In genomic region chr10:74585231-74586087, GRCh38 we compare ENCODE assay signal across 8 cellular contexts.
DNase-seq lines count a peak whose midpoint lies in the region; ATAC-seq, FAIRE-seq and TF ChIP-seq lines count a peak whose summit lies in the region.

No MANE protein-coding gene starts in this region.

- H3K36me3 Mint-ChIP-seq in activated naive CD4-positive, alpha-beta T cell treated with anti-CD3 and anti-CD28 coated beads, Interleukin-2, amount 50 U/mL, for 24 hours = peaks cover 11% of the 10 kb centered on the region

- H3K9ac ChIP-seq in kidney (ENCODE audit: low read length in 2 of 2) = peak overlapping the region in 1 of 2 donors; percentile 14

- no peaks in the 10 kb centered on the region for H3K9me3 ChIP-seq in cardiac muscle cell (ENCODE audit: low read depth)
- H3K9me3 ChIP-seq in kidney (ENCODE audit: control insufficient read depth in 1 of 2, low read length in 2 of 2) = no peaks in the 10 kb centered on the region

- H3K27me3 Mint-ChIP-seq in activated naive CD4-positive, alpha-beta T cell treated with anti-CD3 and anti-CD28 coated beads, Interleukin-2, amount 50 U/mL, for 24 hours = no peaks in the 10 kb centered on the region

- peak overlapping the region; percentile 98 for H3K27ac Mint-ChIP-seq in activated naive CD4-positive, alpha-beta T cell treated with anti-CD3 and anti-CD28 coated beads, Interleukin-2, amount 50 U/mL, for 24 hours

- peaks cover 58% of the 10 kb centered on the region for H3K4me1 ChIP-seq in cardiac muscle cell (ENCODE audit: low read depth)
- H3K4me1 ChIP-seq in kidney (ENCODE audit: control insufficient read depth in 1 of 2, insufficient read depth in 1 of 2, low read depth in 1 of 2, low read length in 2 of 2) = peaks cover 5 to 19% of the 10 kb centered on the region in 2 donors

- H3K4me3 Mint-ChIP-seq in activated naive CD4-positive, alpha-beta T cell treated with anti-CD3 and anti-CD28 coated beads, Interleukin-2, amount 50 U/mL, for 24 hours = peak overlapping the region; percentile 88

- DNase-seq in cardiac muscle cell (ENCODE audit: low read depth in 1 of 2, low spot score in 1 of 2) (peak in 1 of 2 donors; percentile 19), Right ventricle myocardium inferior (ENCODE audit: missing footprints) (no peak), NCI-H69 (lab: John Stamatoyannopoulos, UW) (peak; percentile 95), kidney (no peak), OCI-M2 (lab: John Stamatoyannopoulos, UW; ENCODE audit: unreplicated experiment) (no peak)
- peak in 2 of 3 experiments; percentile 6 to 9 for DNase-seq in stimulated activated CD4-positive, alpha-beta T cell treated with anti-CD3 and anti-CD28 coated beads, TNF-alpha, amount 100 ng/mL, for 4 hours (ENCODE audit: low read depth in 3 of 3)

- no peak for FAIRE-seq in kidney (lab: Jason Lieb, UNC)

- ATAC-seq in Right ventricle myocardium inferior (no peak), HG03025 (IDR thresholded peaks at IDR 0.05; ENCODE audit: low FRiP score, unreplicated experiment) (peak; percentile 86)

- H3K9me3 Mint-ChIP-seq in activated naive CD4-positive, alpha-beta T cell treated with anti-CD3 and anti-CD28 coated beads, Interleukin-2, amount 50 U/mL, for 24 hours = peaks cover 6% of the 10 kb centered on the region

- H3K27me3 ChIP-seq in cardiac muscle cell = no peaks in the 10 kb centered on the region

- H3K4me1 Mint-ChIP-seq in activated naive CD4-positive, alpha-beta T cell treated with anti-CD3 and anti-CD28 coated beads, Interleukin-2, amount 50 U/mL, for 24 hours = peaks cover 79% of the 10 kb centered on the region

- H3K4me3 ChIP-seq in cardiac muscle cell (no peak overlapping the region), kidney (ENCODE audit: low read length in 2 of 2) (peak overlapping the region; percentile 24 to 48)

- H3K36me3 ChIP-seq in cardiac muscle cell (no peaks in the 10 kb centered on the region), kidney (ENCODE audit: control insufficient read depth in 1 of 2, insufficient read depth in 2 of 2, low read length in 2 of 2) (no peaks in the 10 kb centered on the region)

- intact Hi-C loops in Right ventricle myocardium inferior (cut with DNase I) = loop anchor here (5.0 to 10.0 kb wide), 2 partner anchors 337 to 429 kb away; no protein-coding TSS in a partner anchor
- intact Hi-C loops in kidney (cut with DNase I) = no loop called here

- H3K27ac ChIP-seq in cardiac muscle cell = peak overlapping the region; percentile 93
- H3K27ac ChIP-seq in kidney (ENCODE audit: low read depth in 2 of 2, low read length in 2 of 2) = peak overlapping the region; percentile 5 to 48

- TF ChIP-seq CTCF in cardiac muscle cell (IDR thresholded peaks at IDR 0.05; ENCODE audit: low read depth, low read length) (no peak), kidney (IDR thresholded peaks at IDR 0.05; ENCODE audit: borderline replicate concordance, extremely low read depth, insufficient read depth) (no peak)

Comparison
In these comparisons a context has a peak if more than half of its experiments do, and no peak if none do; other contexts are left out.
1. DNase-seq: peak in NCI-H69 (single experiment) and stimulated activated CD4-positive, alpha-beta T cell treated with anti-CD3 and anti-CD28 coated beads, TNF-alpha, amount 100 ng/mL, for 4 hours (2 of 3); none in Right ventricle myocardium inferior (single experiment), kidney (single experiment) and OCI-M2 (single experiment).